In the genomic region with DNA sequence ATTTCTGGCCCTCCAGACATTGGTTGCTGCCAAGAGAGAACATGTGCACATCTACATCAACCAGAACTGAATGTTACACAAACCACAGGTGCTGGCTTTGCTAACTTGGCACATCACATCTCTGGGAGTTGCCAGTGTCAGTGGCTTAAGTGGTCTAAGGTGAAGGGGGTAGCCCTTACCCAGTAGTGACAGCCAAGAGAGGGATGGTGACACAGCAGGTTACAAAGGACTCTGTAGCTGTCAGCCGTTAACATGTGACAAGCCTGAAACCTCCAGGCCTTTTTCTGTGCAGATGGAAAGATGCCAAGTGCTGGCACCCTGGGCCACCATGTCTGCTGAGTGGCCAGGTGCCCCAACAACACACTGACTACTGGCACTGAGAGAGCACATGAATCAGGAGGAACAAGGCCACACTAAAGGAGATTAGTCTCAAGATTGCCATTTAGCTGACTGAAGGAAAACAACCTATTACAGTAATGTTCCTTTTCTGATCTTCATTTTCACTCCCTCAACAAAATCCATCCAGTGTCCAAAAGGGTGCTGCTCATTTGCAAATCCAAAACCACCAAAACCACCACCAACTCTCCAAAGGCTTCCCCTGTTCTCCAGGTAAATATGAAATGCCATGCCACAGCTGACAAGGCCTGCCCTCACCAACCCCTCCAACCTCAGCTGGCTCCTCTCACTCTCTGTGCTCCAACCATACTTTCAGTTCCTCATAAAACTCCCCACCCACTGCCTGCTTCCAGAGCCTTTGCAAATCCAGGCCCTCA, we compare ENCODE assay signal across 8 cellular contexts. TPM values are rescaled to one million over a fixed set of nuclear protein-coding genes. Genes with fewer than 3 reads are reported as not detected.
A peak's percentile ranks its signal among the peaks of the same experiment; 100 is the strongest.
DNase-seq lines count a peak whose midpoint lies in the region; ATAC-seq, FAIRE-seq and TF ChIP-seq lines count a peak whose summit lies in the region.

No MANE protein-coding gene starts in this region.

- H3K9me3 ChIP-seq in DND-41 (ENCODE audit: insufficient read depth, low read length, severe bottlenecking) (no peaks in the 10 kb centered on the region), OCI-LY7 (ENCODE audit: low read length) (peaks cover 4% of the 10 kb centered on the region; the same call in 1 of the 2 replicates), right atrium auricular region (no peaks in the 10 kb centered on the region), transverse colon (no peaks in the 10 kb centered on the region)

- peak; percentile 55 for ATAC-seq in DND-41 (ENCODE audit: insufficient read depth, low read depth)
- ATAC-seq in HG02885 (IDR thresholded peaks at IDR 0.05; ENCODE audit: poor library complexity, unreplicated experiment) = peak; percentile 70

- no peak for FAIRE-seq in urothelium cell line (lab: Jason Lieb, UNC)

- H3K9ac ChIP-seq in DND-41 (ENCODE audit: low read depth, low read length) = no peak overlapping the region

- no peaks in the 10 kb centered on the region for H3K9me2 ChIP-seq in OCI-LY7 (ENCODE audit: insufficient read depth, low read length)

- H3K4me2 ChIP-seq in DND-41 (ENCODE audit: insufficient read depth, low read length) = no peak overlapping the region
- peak overlapping the region; percentile 50 for H3K4me2 ChIP-seq in OCI-LY7 (ENCODE audit: low read length)

- POLR2A ChIA-PET in OCI-LY7 (lab: Charles Lee) = no interaction called here

- H4K20me1 ChIP-seq in DND-41 (ENCODE audit: insufficient read depth, low read length) (peaks cover 4% of the 10 kb centered on the region), OCI-LY7 (ENCODE audit: insufficient read depth, low read length) (no peaks in the 10 kb centered on the region)

- CTCF ChIA-PET in OCI-LY7 (lab: Charles Lee; ENCODE audit: unreplicated experiment) = no interaction called here

- DNase-seq in DND-41 (peak; percentile 26), OCI-LY7 (ENCODE audit: low spot score) (peak; percentile 34), right atrium auricular region (ENCODE audit: low spot score) (no peak), transverse colon (peak; percentile 53), dermis blood vessel endothelial cell (no peak), urothelium cell line (ENCODE audit: low spot score) (no peak)
- no peak for DNase-seq in activated T-cell treated with anti-CD3 and anti-CD28 coated beads, Interleukin-2, amount 50 U/mL, for 1 hour

- TF ChIP-seq CTCF in DND-41 (IDR thresholded peaks at IDR 0.05; ENCODE audit: borderline replicate concordance, extremely low read depth, low read length, poor library complexity, severe bottlenecking) = no peak
- TF ChIP-seq CTCF in OCI-LY7 (conservative IDR thresholded peaks at IDR 0.05; ENCODE audit: low read length) = no peak
- TF ChIP-seq CTCF in right atrium auricular region (IDR thresholded peaks at IDR 0.05) = no peak
- TF ChIP-seq CTCF in transverse colon (IDR thresholded peaks at IDR 0.05) = no peak

- peaks cover 24% of the 10 kb centered on the region for H3K4me1 ChIP-seq in DND-41 (ENCODE audit: insufficient read depth, low read length)
- H3K4me1 ChIP-seq in OCI-LY7 (ENCODE audit: insufficient read depth, low read length, poor library complexity, severe bottlenecking) = peaks cover 22% of the 10 kb centered on the region
- H3K4me1 ChIP-seq in right atrium auricular region = peaks cover 0 to 60% of the 10 kb centered on the region in 2 donors
- peaks cover 36 to 52% (median 38%) of the 10 kb centered on the region in 4 donors for H3K4me1 ChIP-seq in transverse colon

- in situ Hi-C loops in transverse colon (cut with MboI; ENCODE audit: low pct_ligation_motif_present in 1 of 4, low pct_unique_long_range_greater_than_20kb in 1 of 4, low sequenced_read_pairs in 3 of 4) = no loop called here

- H3K36me3 ChIP-seq in DND-41 (ENCODE audit: insufficient read depth, low read length) = no peaks in the 10 kb centered on the region
- H3K36me3 ChIP-seq in OCI-LY7 (ENCODE audit: insufficient read depth, low read length) = no peaks in the 10 kb centered on the region
- no peaks in the 10 kb centered on the region for H3K36me3 ChIP-seq in right atrium auricular region
- H3K36me3 ChIP-seq in transverse colon = no peaks in the 10 kb centered on the region

- no TSS peak for BruUV-seq in OCI-LY7 (replicated peaks; lab: Mats Ljungman, UMichigan)

- TF ChIP-seq EP300 in transverse colon (IDR thresholded peaks at IDR 0.05; ENCODE audit: low read depth) = no peak

- WGBS in transverse colon (ENCODE audit: low coverage in 1 of 2), 2 donors = 50% methylated on average over 1 of the region's 1 CpG; no CpG with 5 or more reads in 1 of the 2 donors

- H3K27me3 ChIP-seq in DND-41 (ENCODE audit: insufficient read depth, low read length, poor library complexity) (no peaks in the 10 kb centered on the region), right atrium auricular region (no peaks in the 10 kb centered on the region), transverse colon (no peaks in the 10 kb centered on the region)

- peaks cover 26% of the 10 kb centered on the region for H3K79me2 ChIP-seq in DND-41 (ENCODE audit: insufficient read depth, low read length)
- no peaks in the 10 kb centered on the region for H3K79me2 ChIP-seq in OCI-LY7 (ENCODE audit: insufficient read depth, low read depth, low read length)

- intact Hi-C loops in OCI-LY7 (cut with micrococcal nuclease; ENCODE audit: unreplicated experiment) = no loop called here
- intact Hi-C loops in transverse colon (cut with DNase I; ENCODE audit: low total_unique reads) = no loop called here

- TF ChIP-seq POLR2A in transverse colon (IDR thresholded peaks at IDR 0.05) = no peak

- H2AFZ ChIP-seq in DND-41 (ENCODE audit: low read depth, low read length) (no peak overlapping the region), OCI-LY7 (ENCODE audit: low read length) (no peak overlapping the region)

- H3K27ac ChIP-seq in DND-41 (ENCODE audit: low read length) (peak overlapping the region; percentile 17; the same call in 1 of the 2 replicates), OCI-LY7 (ENCODE audit: low read depth, low read length, poor library complexity, severe bottlenecking) (no peak overlapping the region), right atrium auricular region (peak overlapping the region; percentile 66 to 77), transverse colon (peak overlapping the region; percentile 34 to 72 (median 56))

- H3K4me3 ChIP-seq in DND-41 (ENCODE audit: low read depth in 1 of 2, low read length in 2 of 2) = no peak overlapping the region
- H3K4me3 ChIP-seq in OCI-LY7 (ENCODE audit: low read depth, low read length, poor library complexity, severe bottlenecking) = no peak overlapping the region
- H3K4me3 ChIP-seq in right atrium auricular region = no peak overlapping the region
- H3K4me3 ChIP-seq in transverse colon = no peak overlapping the region

RNA-seq across cellular contexts. Expression of a gene that starts 20.2 kb away (rescaled TPM):
- 9.2 and 11.4 TPM in 2 replicates for total RNA-seq in OCI-LY7 (2014; rRNA removed; shearing (Covaris generic))
- total RNA-seq in OCI-LY7 (2022) (22.8 and 25.8 TPM in 2 replicates), right atrium auricular region (10 to 100 TPM; 32.7 to 41.3 TPM), transverse colon (10 to 100 TPM; 11.1 to 38.1 (median 29.0) TPM), dermis blood vessel endothelial cell (50.3 and 58.0 TPM in 2 replicates)

Comparison
In these comparisons a context has a peak if more than half of its experiments do, and no peak if none do; other contexts are left out.
1. DNase-seq: peak in DND-41 (single experiment), OCI-LY7 (single experiment) and transverse colon (single experiment); none in right atrium auricular region (single experiment), dermis blood vessel endothelial cell (single experiment), activated T-cell treated with anti-CD3 and anti-CD28 coated beads, Interleukin-2, amount 50 U/mL, for 1 hour (single experiment) and urothelium cell line (single experiment).